Comparison of ENCODE assay signal across 8 cellular contexts in the genomic region with DNA sequence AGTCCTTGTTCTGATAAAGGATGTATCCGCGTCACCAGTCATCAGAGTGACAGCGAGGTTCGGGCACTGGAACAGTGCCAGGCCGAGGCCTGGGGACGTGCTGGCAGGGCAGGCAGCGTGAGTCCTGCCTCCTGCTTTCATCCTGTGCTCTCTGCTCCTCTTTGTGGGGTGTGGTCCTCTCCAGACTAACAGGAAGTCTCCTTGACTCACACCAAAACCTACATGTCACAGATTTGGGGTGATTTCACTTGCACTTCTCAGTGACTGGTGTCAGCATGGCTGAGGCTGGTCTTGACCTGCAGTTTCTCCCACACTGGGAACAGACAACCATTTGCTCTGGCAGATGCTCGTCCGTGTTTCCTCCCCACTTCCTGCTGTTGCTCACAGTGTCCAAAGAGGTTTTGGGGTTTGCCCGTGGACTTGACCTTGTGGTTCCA. TPM values are rescaled to one million over a fixed set of nuclear protein-coding genes. Genes with fewer than 3 reads are reported as not detected.
DNase-seq lines count a peak whose midpoint lies in the region; ATAC-seq and TF ChIP-seq lines count a peak whose summit lies in the region.

No MANE protein-coding gene starts in this region.

- no peaks in the 10 kb centered on the region for H3K27me3 ChIP-seq in esophagus squamous epithelium

- H3K4me1 ChIP-seq in esophagus squamous epithelium, result no peaks in the 10 kb centered on the region

- intact Hi-C loops in esophagus squamous epithelium (cut with DNase I), result no loop called here

- H3K36me3 Mint-ChIP-seq in natural killer cell treated with Interleukin-12 subunit alpha and Interleukin-12 subunit beta and Interleukin-15 and Interleukin-18, amount 100 ng/mL, for 72 hours, result no peaks in the 10 kb centered on the region

- in situ Hi-C loops in ACHN (cut with HindIII; ENCODE audit: low pct_ligation_motif_present, low pct_unique_long_range_greater_than_20kb, low sequenced_read_pairs), result no loop called here

- no peaks in the 10 kb centered on the region for H3K9me3 ChIP-seq in esophagus squamous epithelium

- no peaks in the 10 kb centered on the region for H3K36me3 ChIP-seq in esophagus squamous epithelium

- H3K9me3 Mint-ChIP-seq in natural killer cell treated with Interleukin-12 subunit alpha and Interleukin-12 subunit beta and Interleukin-15 and Interleukin-18, amount 100 ng/mL, for 72 hours, result no peaks in the 10 kb centered on the region

- DNase-seq in GM10266 (ENCODE audit: extremely low spot score), result peak; percentile 59
- peak; percentile 96 for DNase-seq in MV-4-11 (lab: John Stamatoyannopoulos, UW)
- peak; percentile 77 to 79 for DNase-seq in activated T-cell treated with anti-CD3 and anti-CD28 coated beads, Interleukin-2, amount 50 U/mL, for 48 hours
- DNase-seq in natural killer cell treated with Interleukin-12 subunit alpha and Interleukin-12 subunit beta and Interleukin-15 and Interleukin-18, amount 100 ng/mL, for 72 hours (ENCODE audit: low spot score), result no peak
- no peak for DNase-seq in esophagus squamous epithelium (lab: John Stamatoyannopoulos, UW)
- DNase-seq in ACHN, result no peak
- DNase-seq in NCI-H510A (lab: John Stamatoyannopoulos, UW), result no peak

- H3K27ac ChIP-seq in esophagus squamous epithelium, result peak overlapping the region in 1 of 4 donors; percentile 53

- H3K27ac Mint-ChIP-seq in natural killer cell treated with Interleukin-12 subunit alpha and Interleukin-12 subunit beta and Interleukin-15 and Interleukin-18, amount 100 ng/mL, for 72 hours, result peak overlapping the region; percentile 55 to 56

- WGBS in esophagus squamous epithelium, 2 donors, result 49 to 62% methylated on average over 9 to 10 of the region's 10 CpGs

- no peak overlapping the region for H3K4me3 ChIP-seq in esophagus squamous epithelium

- peak; percentile 78 for ATAC-seq in GM21786 (IDR thresholded peaks at IDR 0.05; ENCODE audit: unreplicated experiment)
- peak; percentile 88 to 89 for ATAC-seq in natural killer cell treated with Interleukin-12 subunit alpha and Interleukin-12 subunit beta and Interleukin-15 and Interleukin-18, amount 100 ng/mL, for 72 hours

- TF ChIP-seq CTCF in GM10266 (IDR thresholded peaks at IDR 0.05; ENCODE audit: control insufficient read depth, insufficient read depth, low read depth, missing control alignments), result no peak
- TF ChIP-seq CTCF in esophagus squamous epithelium (IDR thresholded peaks at IDR 0.05), result no peak

- H3K4me1 Mint-ChIP-seq in natural killer cell treated with Interleukin-12 subunit alpha and Interleukin-12 subunit beta and Interleukin-15 and Interleukin-18, amount 100 ng/mL, for 72 hours (ENCODE audit: low read depth in 2 of 2), result peaks cover 30 to 33% of the 10 kb centered on the region in 2 donors

- peak overlapping the region; percentile 47 for H3K4me3 Mint-ChIP-seq in natural killer cell treated with Interleukin-12 subunit alpha and Interleukin-12 subunit beta and Interleukin-15 and Interleukin-18, amount 100 ng/mL, for 72 hours

- H3K27me3 Mint-ChIP-seq in natural killer cell treated with Interleukin-12 subunit alpha and Interleukin-12 subunit beta and Interleukin-15 and Interleukin-18, amount 100 ng/mL, for 72 hours, result peaks cover 3 to 11% of the 10 kb centered on the region in 2 donors

- peak in 1 of 4 donors; percentile 14 for TF ChIP-seq POLR2A in esophagus squamous epithelium (IDR thresholded peaks at IDR 0.05)

RNA-seq across cellular contexts. Expression of a gene that starts 8.8 kb away (rescaled TPM):
- total RNA-seq in natural killer cell treated with Interleukin-12 subunit alpha and Interleukin-12 subunit beta and Interleukin-15 and Interleukin-18, amount 100 ng/mL, for 72 hours, result 1 to 10 TPM; 2.3 to 3.5 TPM
- 1 to 10 TPM in 3 of 4 donors, under 1 TPM in 1; 0.57 to 2.3 (median 1.8) TPM for total RNA-seq in esophagus squamous epithelium

RNA-seq across cellular contexts. Expression of a gene that starts 50.7 kb away (rescaled TPM):
- total RNA-seq in natural killer cell treated with Interleukin-12 subunit alpha and Interleukin-12 subunit beta and Interleukin-15 and Interleukin-18, amount 100 ng/mL, for 72 hours, result not detected
- total RNA-seq in esophagus squamous epithelium, result not detected

Comparison
In these comparisons a context has a peak if more than half of its experiments do, and no peak if none do; other contexts are left out.
1. DNase-seq: peak in GM10266 (single experiment), MV-4-11 (single experiment) and activated T-cell treated with anti-CD3 and anti-CD28 coated beads, Interleukin-2, amount 50 U/mL, for 48 hours (2 of 2); none in natural killer cell treated with Interleukin-12 subunit alpha and Interleukin-12 subunit beta and Interleukin-15 and Interleukin-18, amount 100 ng/mL, for 72 hours (single experiment), esophagus squamous epithelium (single experiment), ACHN (single experiment) and NCI-H510A (single experiment).